In genomic region chr16:14302031-14302398, GRCh38 we compare ENCODE assay signal across 1 cellular context.
TF ChIP-seq lines count a peak whose summit lies in the region.

No MANE protein-coding gene starts in this region.

TF ChIP-seq in HepG2, 621 proteins besides CTCF, POLR2A, EP300 and RAD21 (continued from another document):
- 0 out of 2 replicates have a peak, but pooled peaks have one; percentile 15 for TF ChIP-seq ZNF142 (CRISPR knock-in tag; IDR thresholded peaks at IDR 0.05)
- TF ChIP-seq ZNF576 (CRISPR knock-in tag; IDR thresholded peaks at IDR 0.05), result no peak
- TF ChIP-seq NR3C1 (CRISPR knock-in tag; IDR thresholded peaks at IDR 0.05), result no peak
- TF ChIP-seq PITX1 (CRISPR knock-in tag; IDR thresholded peaks at IDR 0.05), result 0 out of 2 replicates have a peak, but pooled peaks have one; percentile 6
- TF ChIP-seq HNRNPK (IDR thresholded peaks at IDR 0.05; ENCODE audit: low read depth, low read length, poor library complexity, severe bottlenecking), result peak; percentile 83
- no peak for TF ChIP-seq ZNF782 (CRISPR knock-in tag; IDR thresholded peaks at IDR 0.05; ENCODE audit: borderline replicate concordance)
- no peak for TF ChIP-seq RNF2 (conservative IDR thresholded peaks at IDR 0.05; ENCODE audit: low read depth)
- TF ChIP-seq ZNF510 (CRISPR knock-in tag; IDR thresholded peaks at IDR 0.05; ENCODE audit: low read depth), result 0 out of 2 replicates have a peak, but pooled peaks have one; percentile 59
- no peak for TF ChIP-seq HOMEZ (CRISPR knock-in tag; IDR thresholded peaks at IDR 0.05; ENCODE audit: low read depth)
- TF ChIP-seq SKIL (CRISPR knock-in tag; IDR thresholded peaks at IDR 0.05; ENCODE audit: borderline replicate concordance), result no peak
- TF ChIP-seq ZFX (CRISPR knock-in tag; IDR thresholded peaks at IDR 0.05; ENCODE audit: low read depth), result no peak; the same call in 1 of the 2 replicates
- peak; percentile 15; the same call in 1 of the 2 replicates for TF ChIP-seq TAF1 (CRISPR knock-in tag; IDR thresholded peaks at IDR 0.05)
- no peak for TF ChIP-seq HNF1B (CRISPR knock-in tag; IDR thresholded peaks at IDR 0.05)
- no peak for TF ChIP-seq ATM (IDR thresholded peaks at IDR 0.05; ENCODE audit: borderline replicate concordance)
- TF ChIP-seq, protein P1, sequence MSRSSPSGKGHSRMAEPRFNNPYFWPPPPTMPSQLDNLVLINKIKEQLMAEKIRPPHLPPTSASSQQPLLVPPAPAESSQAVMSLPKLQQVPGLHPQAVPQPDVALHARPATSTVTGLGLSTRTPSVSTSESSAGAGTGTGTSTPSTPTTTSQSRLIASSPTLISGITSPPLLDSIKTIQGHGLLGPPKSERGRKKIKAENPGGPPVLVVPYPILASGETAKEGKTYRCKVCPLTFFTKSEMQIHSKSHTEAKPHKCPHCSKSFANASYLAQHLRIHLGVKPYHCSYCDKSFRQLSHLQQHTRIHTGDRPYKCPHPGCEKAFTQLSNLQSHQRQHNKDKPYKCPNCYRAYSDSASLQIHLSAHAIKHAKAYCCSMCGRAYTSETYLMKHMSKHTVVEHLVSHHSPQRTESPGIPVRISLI (CRISPR knock-in tag; IDR thresholded peaks at IDR 0.05; ENCODE audit: borderline replicate concordance), result no peak
- TF ChIP-seq TIGD3 (CRISPR knock-in tag; IDR thresholded peaks at IDR 0.05; ENCODE audit: borderline replicate concordance), result no peak
- no peak for TF ChIP-seq HDAC1 (CRISPR knock-in tag; IDR thresholded peaks at IDR 0.05)
- no peak for TF ChIP-seq ZNF883 (CRISPR knock-in tag; IDR thresholded peaks at IDR 0.05; ENCODE audit: not compliant biosample characterization)
- 0 out of 2 replicates have a peak, but pooled peaks have one; percentile 11 for TF ChIP-seq TFDP1 (CRISPR knock-in tag; IDR thresholded peaks at IDR 0.05; ENCODE audit: borderline replicate concordance)
- TF ChIP-seq PBX3 (CRISPR knock-in tag; IDR thresholded peaks at IDR 0.05; ENCODE audit: borderline replicate concordance), result 0 out of 2 replicates have a peak, but pooled peaks have one; percentile 67
- no peak for TF ChIP-seq RFX1 (IDR thresholded peaks at IDR 0.05)
- TF ChIP-seq NFE2 (CRISPR knock-in tag; IDR thresholded peaks at IDR 0.05), result no peak
- no peak for TF ChIP-seq KLF9 (CRISPR knock-in tag; IDR thresholded peaks at IDR 0.05; ENCODE audit: low read depth)
- no peak for TF ChIP-seq MAFG (CRISPR knock-in tag; IDR thresholded peaks at IDR 0.05)
- TF ChIP-seq REPIN1 (CRISPR knock-in tag; IDR thresholded peaks at IDR 0.05; ENCODE audit: borderline replicate concordance, low read depth), result no peak
- TF ChIP-seq MAFK (conservative IDR thresholded peaks at IDR 0.05 in 1 of 2, IDR thresholded peaks at IDR 0.05 in 1 of 2; ENCODE audit: low read length in 2 of 2), result no peak
- TF ChIP-seq ZSCAN31 (CRISPR knock-in tag; IDR thresholded peaks at IDR 0.05; ENCODE audit: low read depth), result no peak
- 0 out of 2 replicates have a peak, but pooled peaks have one; percentile 3 for TF ChIP-seq E2F5 (CRISPR knock-in tag; conservative IDR thresholded peaks at IDR 0.05)
- no peak for TF ChIP-seq NFE2L1 (CRISPR knock-in tag; IDR thresholded peaks at IDR 0.05; ENCODE audit: borderline replicate concordance)
- TF ChIP-seq ZNF136 (CRISPR knock-in tag; IDR thresholded peaks at IDR 0.05; ENCODE audit: low read depth), result no peak
- TF ChIP-seq PRDM4 (CRISPR knock-in tag; IDR thresholded peaks at IDR 0.05; ENCODE audit: borderline replicate concordance), result no peak
- TF ChIP-seq, protein P2, sequence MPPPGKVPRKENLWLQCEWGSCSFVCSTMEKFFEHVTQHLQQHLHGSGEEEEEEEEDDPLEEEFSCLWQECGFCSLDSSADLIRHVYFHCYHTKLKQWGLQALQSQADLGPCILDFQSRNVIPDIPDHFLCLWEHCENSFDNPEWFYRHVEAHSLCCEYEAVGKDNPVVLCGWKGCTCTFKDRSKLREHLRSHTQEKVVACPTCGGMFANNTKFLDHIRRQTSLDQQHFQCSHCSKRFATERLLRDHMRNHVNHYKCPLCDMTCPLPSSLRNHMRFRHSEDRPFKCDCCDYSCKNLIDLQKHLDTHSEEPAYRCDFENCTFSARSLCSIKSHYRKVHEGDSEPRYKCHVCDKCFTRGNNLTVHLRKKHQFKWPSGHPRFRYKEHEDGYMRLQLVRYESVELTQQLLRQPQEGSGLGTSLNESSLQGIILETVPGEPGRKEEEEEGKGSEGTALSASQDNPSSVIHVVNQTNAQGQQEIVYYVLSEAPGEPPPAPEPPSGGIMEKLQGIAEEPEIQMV (CRISPR knock-in tag; IDR thresholded peaks at IDR 0.05; ENCODE audit: low read depth), result peak; percentile 92
TF ChIP-seq in HepG2: peak in this region for 20.
